In genomic region chr3:10459954-10460754, GRCh38 we compare ENCODE assay signal across 8 cellular contexts. TPM values are rescaled to one million over a fixed set of nuclear protein-coding genes. Genes with fewer than 3 reads are reported as not detected.
DNase-seq lines count a peak whose midpoint lies in the region; ATAC-seq and TF ChIP-seq lines count a peak whose summit lies in the region.

No MANE protein-coding gene starts in this region.

- H3K9me3 ChIP-seq in right atrium auricular region (no peaks in the 10 kb centered on the region), mammary epithelial cell (replicated peaks; ENCODE audit: insufficient read depth, low read length) (no peaks in the 10 kb centered on the region), lung (ENCODE audit: control insufficient read depth in 2 of 2, insufficient read depth in 1 of 2, low read length in 1 of 2) (no peaks in the 10 kb centered on the region)

- H3K4me3 ChIP-seq in right atrium auricular region, result no peak overlapping the region
- no peak overlapping the region for H3K4me3 ChIP-seq in mammary epithelial cell (replicated peaks in 1 of 3; ENCODE audit: insufficient read depth in 1 of 3, low read depth in 2 of 3, low read length in 3 of 3)
- H3K4me3 ChIP-seq in lung, result no peak overlapping the region

- ATAC-seq in Right ventricle myocardium superior (ENCODE audit: poor library complexity), result peak; percentile 71
- peak; percentile 85 for ATAC-seq in SK-N-SH treated with all-trans-retinoic acid at 6 μM for 48 hours
- ATAC-seq in lung (ENCODE audit: insufficient read depth, low FRiP score), result peak; percentile 22
- ATAC-seq in HG03045 (IDR thresholded peaks at IDR 0.05; ENCODE audit: unreplicated experiment), result no peak

- no peaks in the 10 kb centered on the region for H4K20me1 ChIP-seq in mammary epithelial cell (ENCODE audit: insufficient read depth, low read length)

- dilution Hi-C loops in mammary epithelial cell (cut with HindIII; ENCODE audit: low sequenced_read_pairs), result no loop called here

- no peaks in the 10 kb centered on the region for H3K4me1 ChIP-seq in right atrium auricular region
- H3K4me1 ChIP-seq in mammary epithelial cell (ENCODE audit: insufficient read depth, low read length), result no peaks in the 10 kb centered on the region
- H3K4me1 ChIP-seq in lung (ENCODE audit: control insufficient read depth in 2 of 2, insufficient read depth in 2 of 2, low read length in 2 of 2), result no peaks in the 10 kb centered on the region

- H3K27me3 ChIP-seq in right atrium auricular region (no peaks in the 10 kb centered on the region), mammary epithelial cell (ENCODE audit: insufficient read depth, low read length) (no peaks in the 10 kb centered on the region), lung (ENCODE audit: control insufficient read depth, insufficient read depth) (no peaks in the 10 kb centered on the region)

- no peak overlapping the region for H2AFZ ChIP-seq in mammary epithelial cell (ENCODE audit: low read depth, low read length)

- no peaks in the 10 kb centered on the region for H3K79me2 ChIP-seq in mammary epithelial cell (ENCODE audit: insufficient read depth, low read length)

- no peak overlapping the region for H3K4me2 ChIP-seq in mammary epithelial cell (ENCODE audit: insufficient read depth, low read depth, low read length)

- no peaks in the 10 kb centered on the region for H3K36me3 ChIP-seq in right atrium auricular region
- no peaks in the 10 kb centered on the region for H3K36me3 ChIP-seq in mammary epithelial cell (ENCODE audit: insufficient read depth, low read length)
- H3K36me3 ChIP-seq in lung (ENCODE audit: control insufficient read depth in 2 of 2, insufficient read depth in 2 of 2, low read length in 2 of 2), result no peaks in the 10 kb centered on the region

- intact Hi-C loops in Right ventricle myocardium superior (cut with DNase I), result no loop called here
- intact Hi-C loops in mammary epithelial cell (cut with micrococcal nuclease), result no loop called here

- WGBS in mammary epithelial cell (ENCODE audit: low coverage, missing lambda C conversion rate), result 79% methylated on average over 3 of the region's 5 CpGs
- WGBS in lung, 2 donors, result 35 to 44% methylated on average over 5 of the region's 5 CpGs

- TF ChIP-seq CTCF in right atrium auricular region (IDR thresholded peaks at IDR 0.05), result no peak
- no peak for TF ChIP-seq CTCF in mammary epithelial cell (conservative IDR thresholded peaks at IDR 0.05 in 1 of 2, IDR thresholded peaks at IDR 0.05 in 1 of 2; ENCODE audit: extremely low read depth in 1 of 2, insufficient read depth in 1 of 2, low read depth in 1 of 2, low read length in 2 of 2)
- no peak for TF ChIP-seq CTCF in lung (IDR thresholded peaks at IDR 0.05; ENCODE audit: control extremely low read depth, extremely low read depth)

- no peak overlapping the region for H3K9ac ChIP-seq in mammary epithelial cell (ENCODE audit: insufficient read depth, low read length)

- no TSS peak for BruUV-seq in mammary epithelial cell (replicated peaks; lab: Mats Ljungman, UMichigan)

- in situ Hi-C loops in mammary epithelial cell (cut with MboI; ENCODE audit: low sequenced_read_pairs in 2 of 2), result no loop called here

- DNase-seq in Right ventricle myocardium superior (no peak), right atrium auricular region (ENCODE audit: low spot score) (no peak), mammary epithelial cell (peak; percentile 71), lung (ENCODE audit: low spot score) (peak; percentile 34), ureter (ENCODE audit: low spot score) (peak; percentile 51), NCI-H2029 treated with DMSO at 0.1 percent for 48 hours (lab: John Stamatoyannopoulos, UW) (no peak)

- CTCF ChIA-PET in mammary epithelial cell (lab: Charles Lee; ENCODE audit: low non-redundant PET), result no interaction called here

- H3K27ac ChIP-seq in right atrium auricular region (no peak overlapping the region), mammary epithelial cell (ENCODE audit: insufficient read depth, low read depth, low read length) (no peak overlapping the region), lung (ENCODE audit: low read depth in 1 of 2, low read length in 1 of 2) (no peak overlapping the region)

TF ChIP-seq in SK-N-SH treated with all-trans-retinoic acid at 6 μM for 48 hours, 23 proteins besides CTCF, POLR2A, EP300 and RAD21 (continues in another document):
- peak; percentile 98 for TF ChIP-seq SNAI2 (CRISPR knock-in tag; IDR thresholded peaks at IDR 0.05)
- no peak for TF ChIP-seq TOX (CRISPR knock-in tag; IDR thresholded peaks at IDR 0.05; ENCODE audit: borderline replicate concordance)
- TF ChIP-seq ZFP30 (CRISPR knock-in tag; IDR thresholded peaks at IDR 0.05), result no peak
- TF ChIP-seq ZC3H10 (CRISPR knock-in tag; IDR thresholded peaks at IDR 0.05), result no peak
- TF ChIP-seq TCF4 (CRISPR knock-in tag; IDR thresholded peaks at IDR 0.05; ENCODE audit: borderline replicate concordance), result no peak
- peak; percentile 58 for TF ChIP-seq ISL1 (CRISPR knock-in tag; IDR thresholded peaks at IDR 0.05)
- no peak for TF ChIP-seq OSR1 (CRISPR knock-in tag; IDR thresholded peaks at IDR 0.05)
- peak; percentile 89 for TF ChIP-seq ZFP3 (CRISPR knock-in tag; IDR thresholded peaks at IDR 0.05)
- TF ChIP-seq ARNTL (CRISPR knock-in tag; IDR thresholded peaks at IDR 0.05; ENCODE audit: borderline replicate concordance, low read depth), result no peak
- TF ChIP-seq, protein P1, sequence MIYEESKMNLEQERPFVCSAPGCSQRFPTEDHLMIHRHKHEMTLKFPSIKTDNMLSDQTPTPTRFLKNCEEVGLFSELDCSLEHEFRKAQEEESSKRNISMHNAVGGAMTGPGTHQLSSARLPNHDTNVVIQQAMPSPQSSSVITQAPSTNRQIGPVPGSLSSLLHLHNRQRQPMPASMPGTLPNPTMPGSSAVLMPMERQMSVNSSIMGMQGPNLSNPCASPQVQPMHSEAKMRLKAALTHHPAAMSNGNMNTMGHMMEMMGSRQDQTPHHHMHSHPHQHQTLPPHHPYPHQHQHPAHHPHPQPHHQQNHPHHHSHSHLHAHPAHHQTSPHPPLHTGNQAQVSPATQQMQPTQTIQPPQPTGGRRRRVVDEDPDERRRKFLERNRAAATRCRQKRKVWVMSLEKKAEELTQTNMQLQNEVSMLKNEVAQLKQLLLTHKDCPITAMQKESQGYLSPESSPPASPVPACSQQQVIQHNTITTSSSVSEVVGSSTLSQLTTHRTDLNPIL (CRISPR knock-in tag; IDR thresholded peaks at IDR 0.05; ENCODE audit: low read depth), result no peak
- TF ChIP-seq PPARA (CRISPR knock-in tag; IDR thresholded peaks at IDR 0.05; ENCODE audit: borderline replicate concordance), result peak; percentile 82
- peak; percentile 86; the same call in 1 of the 2 replicates for TF ChIP-seq TSHZ2 (CRISPR knock-in tag; IDR thresholded peaks at IDR 0.05)
- 0 out of 2 replicates have a peak, but pooled peaks have one; percentile 29 for TF ChIP-seq ZNF70 (CRISPR knock-in tag; IDR thresholded peaks at IDR 0.05)
- TF ChIP-seq RARB (CRISPR knock-in tag; IDR thresholded peaks at IDR 0.05), result no peak
- no peak for TF ChIP-seq GLIS3 (CRISPR knock-in tag; IDR thresholded peaks at IDR 0.05)
- TF ChIP-seq POU6F1 (CRISPR knock-in tag; IDR thresholded peaks at IDR 0.05; ENCODE audit: borderline replicate concordance, low read depth), result no peak; the same call in 1 of the 2 replicates

RNA-seq across cellular contexts. Expression of gene ATP2B2, which starts 45.2 kb away (rescaled TPM):
- total RNA-seq in Right ventricle myocardium superior, result not detected
- under 1 TPM; 0.12 to 0.15 TPM for total RNA-seq in right atrium auricular region
- not detected for total RNA-seq in mammary epithelial cell
- polyA plus RNA-seq in mammary epithelial cell, result not detected
- polyA minus RNA-seq in mammary epithelial cell, result not detected
- under 1 TPM in 1 of 2 donors, not detected in 1; 0.06 TPM for total RNA-seq in lung
- polyA plus RNA-seq in lung, result not detected
- total RNA-seq in ureter, result not detected

Comparison
In these comparisons a context has a peak if more than half of its experiments do, and no peak if none do; other contexts are left out.
1. DNase-seq: peak in mammary epithelial cell (single experiment), lung (single experiment) and ureter (single experiment); none in Right ventricle myocardium superior (single experiment), right atrium auricular region (single experiment) and NCI-H2029 treated with DMSO at 0.1 percent for 48 hours (single experiment).